In the genomic region with DNA sequence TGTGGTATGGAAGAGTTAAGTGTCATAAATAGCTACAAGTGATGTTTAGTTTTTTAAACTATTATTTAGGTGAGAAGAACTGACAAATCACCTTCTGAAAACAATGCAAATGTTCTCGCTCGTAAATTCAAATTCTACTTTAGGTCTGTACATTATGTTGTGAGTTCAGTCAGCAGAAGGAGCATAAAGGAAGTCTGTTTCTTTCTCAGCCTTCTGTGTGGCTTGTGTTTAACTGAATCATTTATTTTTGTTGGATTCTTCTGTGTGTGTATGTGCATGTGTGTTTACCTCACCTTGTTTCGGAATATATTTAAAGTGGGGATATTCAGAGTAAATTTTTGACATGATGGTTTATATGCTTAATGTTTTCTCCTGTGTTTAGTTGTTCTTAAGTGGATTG, we compare ENCODE assay signal across 26 cellular contexts.
DNase-seq lines count a peak whose midpoint lies in the region; ATAC-seq, FAIRE-seq and TF ChIP-seq lines count a peak whose summit lies in the region.
"Had no signal": no experiment of that assay in that cellular context is flagged by ENCODE, and none has a peak within 500 bp of the region (broad histone marks: within the 10 kb centered on the region; RNA-seq: fewer than 3 reads in every experiment).

No MANE protein-coding gene starts in this region.

- H3K27ac Mint-ChIP-seq in glutamatergic neuron (ENCODE audit: unreplicated experiment) = peak overlapping the region; percentile 79
- H3K27ac Mint-ChIP-seq in stimulated activated naive B cell treated with anti-CD40 and anti-IgM and Interleukin-4, amounts not matched to agents 10 μg/mL and 1 μg/mL and 100 μg/mL, for 72 hours = no peak overlapping the region
- no peak overlapping the region for H3K27ac Mint-ChIP-seq in CD4-positive, alpha-beta memory T cell
- H3K27ac Mint-ChIP-seq: CD4-positive, alpha-beta T cell had no signal

- peaks cover 40% of the 10 kb centered on the region for H3K4me1 Mint-ChIP-seq in glutamatergic neuron (ENCODE audit: low read depth, unreplicated experiment)
- H3K4me1 Mint-ChIP-seq in stimulated activated naive B cell treated with anti-CD40 and anti-IgM and Interleukin-4, amounts not matched to agents 10 μg/mL and 1 μg/mL and 100 μg/mL, for 72 hours = no peaks in the 10 kb centered on the region
- H3K4me1 Mint-ChIP-seq in CD4-positive, alpha-beta memory T cell = no peaks in the 10 kb centered on the region

- TF ChIP-seq CTCF in glutamatergic neuron (IDR thresholded peaks at IDR 0.05; ENCODE audit: partially characterized antibody, unreplicated experiment) = no peak

- DNase-seq in H54 (ENCODE audit: insufficient read length, low spot score) (no peak), NCI-H69 (lab: John Stamatoyannopoulos, UW) (peak; percentile 47), glutamatergic neuron (no peak), substantia nigra (lab: John Stamatoyannopoulos, UW) (no peak), HuH-7.5 (ENCODE audit: low spot score) (no peak)
- no peak for DNase-seq in stimulated activated naive B cell treated with anti-CD40 and anti-IgM and Interleukin-4, amounts not matched to agents 10 μg/mL and 1 μg/mL and 100 μg/mL, for 72 hours
- no peak for DNase-seq in CD4-positive, alpha-beta memory T cell
- DNase-seq: AML-193; CD4-positive, alpha-beta T cell; COR-L47; DMS 273 treated with DMSO at 0.1 percent for 48 hours; DMS79 treated with DMSO at 0.1 percent for 48 hours; GF-D8; KBM-7; MG63; NCI-H2029; NCI-H226; NCI-H510A; NCI-H774; PC-3 had no signal

- H3K36me3 ChIP-seq in CD4-positive, alpha-beta memory T cell (ENCODE audit: insufficient read depth, low read length) = no peaks in the 10 kb centered on the region
- H3K36me3 ChIP-seq: BLaER1 treated with 17β-estradiol and CSF1 and Interleukin-3, amounts not matched to agents 10 nM and 100 nM; MG63 had no signal

- intact Hi-C loops in CD4-positive, alpha-beta memory T cell (cut with micrococcal nuclease) = no loop called here

- POLR2A ChIA-PET in CD4-positive, alpha-beta memory T cell (lab: Charles Lee; ENCODE audit: partially characterized antibody) = no interaction called here

- no peak overlapping the region for H3K4me3 ChIP-seq in CD4-positive, alpha-beta memory T cell (ENCODE audit: low read length in 2 of 2)
- H3K4me3 ChIP-seq: BLaER1 treated with 17β-estradiol and CSF1 and Interleukin-3, amounts not matched to agents 10 nM and 100 nM; MG63 had no signal

- FAIRE-seq in H54 (lab: Jason Lieb, UNC) = peak; percentile 27
- FAIRE-seq: A204.1, GM12892, H1, HTR-8/SVneo had no signal

- H3K27me3 ChIP-seq in CD4-positive, alpha-beta memory T cell (ENCODE audit: insufficient read depth, low read length) = no peaks in the 10 kb centered on the region
- H3K27me3 ChIP-seq: BLaER1 treated with 17β-estradiol and CSF1 and Interleukin-3, amounts not matched to agents 10 nM and 100 nM; MG63 had no signal

- no peaks in the 10 kb centered on the region for H3K9me3 ChIP-seq in CD4-positive, alpha-beta memory T cell (ENCODE audit: control insufficient read depth in 1 of 2, low read length in 2 of 2)
- H3K9me3 ChIP-seq: BLaER1 treated with 17β-estradiol and CSF1 and Interleukin-3, amounts not matched to agents 10 nM and 100 nM; MG63 had no signal

- H3K4me1 ChIP-seq in CD4-positive, alpha-beta memory T cell (ENCODE audit: insufficient read depth, low read length) = no peaks in the 10 kb centered on the region

- no peak for TF ChIP-seq POLR2A in H54 (IDR thresholded peaks at IDR 0.05; ENCODE audit: low read depth, low read length)

- CTCF ChIA-PET in CD4-positive, alpha-beta memory T cell (lab: Charles Lee; ENCODE audit: partially characterized antibody) = no interaction called here

- H3K27ac ChIP-seq in substantia nigra (ENCODE audit: low read depth, low read length, poor library complexity, severe bottlenecking) = peak overlapping the region; percentile 0
- H3K27ac ChIP-seq in CD4-positive, alpha-beta memory T cell (ENCODE audit: low read depth, low read length) = no peak overlapping the region
- H3K27ac ChIP-seq: BLaER1 treated with 17β-estradiol and CSF1 and Interleukin-3, amounts not matched to agents 10 nM and 100 nM had no signal

- no peaks in the 10 kb centered on the region for H3K9me3 Mint-ChIP-seq in glutamatergic neuron (ENCODE audit: unreplicated experiment)
- H3K9me3 Mint-ChIP-seq in stimulated activated naive B cell treated with anti-CD40 and anti-IgM and Interleukin-4, amounts not matched to agents 10 μg/mL and 1 μg/mL and 100 μg/mL, for 72 hours = peaks cover 0 to 2% of the 10 kb centered on the region in 2 donors
- H3K9me3 Mint-ChIP-seq in CD4-positive, alpha-beta memory T cell = peaks cover 0 to 1% (median 0%) of the 10 kb centered on the region in 8 donors
- H3K9me3 Mint-ChIP-seq: CD4-positive, alpha-beta T cell had no signal

- H3K36me3 Mint-ChIP-seq in glutamatergic neuron (ENCODE audit: unreplicated experiment) = no peaks in the 10 kb centered on the region
- H3K36me3 Mint-ChIP-seq in stimulated activated naive B cell treated with anti-CD40 and anti-IgM and Interleukin-4, amounts not matched to agents 10 μg/mL and 1 μg/mL and 100 μg/mL, for 72 hours = no peaks in the 10 kb centered on the region
- peaks cover 3 to 8% of the 10 kb centered on the region in 2 donors for H3K36me3 Mint-ChIP-seq in CD4-positive, alpha-beta memory T cell

- ATAC-seq in stimulated activated naive B cell treated with anti-CD40 and anti-IgM and Interleukin-4, amounts not matched to agents 10 μg/mL and 1 μg/mL and 100 μg/mL, for 72 hours (replicated peaks) = no peak
- ATAC-seq: PC-3, SK-N-SH treated with all-trans-retinoic acid at 6 μM for 48 hours had no signal

- H3K27me3 Mint-ChIP-seq in glutamatergic neuron (ENCODE audit: unreplicated experiment) = peaks cover 7% of the 10 kb centered on the region
- H3K27me3 Mint-ChIP-seq in stimulated activated naive B cell treated with anti-CD40 and anti-IgM and Interleukin-4, amounts not matched to agents 10 μg/mL and 1 μg/mL and 100 μg/mL, for 72 hours = no peaks in the 10 kb centered on the region
- no peaks in the 10 kb centered on the region for H3K27me3 Mint-ChIP-seq in CD4-positive, alpha-beta memory T cell
- H3K27me3 Mint-ChIP-seq: CD4-positive, alpha-beta T cell had no signal

- peak overlapping the region; percentile 36 for H3K4me3 Mint-ChIP-seq in glutamatergic neuron (ENCODE audit: unreplicated experiment)
- no peak overlapping the region for H3K4me3 Mint-ChIP-seq in stimulated activated naive B cell treated with anti-CD40 and anti-IgM and Interleukin-4, amounts not matched to agents 10 μg/mL and 1 μg/mL and 100 μg/mL, for 72 hours
- H3K4me3 Mint-ChIP-seq in CD4-positive, alpha-beta memory T cell = no peak overlapping the region
- H3K4me3 Mint-ChIP-seq: CD4-positive, alpha-beta T cell had no signal
